Comparison of ENCODE assay signal across 1 cellular context in genomic region chr2:24480245-24480644, GRCh38.
A peak's percentile ranks its signal among the peaks of the same experiment; 100 is the strongest.
TF ChIP-seq lines count a peak whose summit lies in the region.

No MANE protein-coding gene starts in this region.

TF ChIP-seq in K562, 482 proteins besides CTCF, POLR2A, EP300 and RAD21 (continued from another document):
- peak; percentile 33 for TF ChIP-seq PHF20 (IDR thresholded peaks at IDR 0.05; ENCODE audit: partially characterized antibody)
- no peak for TF ChIP-seq SETDB1 (IDR thresholded peaks at IDR 0.05; ENCODE audit: low read length)
- no peak for TF ChIP-seq CUX1 (CRISPR knock-in tag; IDR thresholded peaks at IDR 0.05)
- TF ChIP-seq E2F4 (CRISPR knock-in tag; IDR thresholded peaks at IDR 0.05; ENCODE audit: low read depth) = no peak
- TF ChIP-seq MCM2 (IDR thresholded peaks at IDR 0.05; ENCODE audit: low read depth) = no peak
- no peak for TF ChIP-seq ZNF778 (CRISPR knock-in tag; IDR thresholded peaks at IDR 0.05)
- no peak for TF ChIP-seq SMAD4 (CRISPR knock-in tag; conservative IDR thresholded peaks at IDR 0.05)
- TF ChIP-seq, protein P1, sequence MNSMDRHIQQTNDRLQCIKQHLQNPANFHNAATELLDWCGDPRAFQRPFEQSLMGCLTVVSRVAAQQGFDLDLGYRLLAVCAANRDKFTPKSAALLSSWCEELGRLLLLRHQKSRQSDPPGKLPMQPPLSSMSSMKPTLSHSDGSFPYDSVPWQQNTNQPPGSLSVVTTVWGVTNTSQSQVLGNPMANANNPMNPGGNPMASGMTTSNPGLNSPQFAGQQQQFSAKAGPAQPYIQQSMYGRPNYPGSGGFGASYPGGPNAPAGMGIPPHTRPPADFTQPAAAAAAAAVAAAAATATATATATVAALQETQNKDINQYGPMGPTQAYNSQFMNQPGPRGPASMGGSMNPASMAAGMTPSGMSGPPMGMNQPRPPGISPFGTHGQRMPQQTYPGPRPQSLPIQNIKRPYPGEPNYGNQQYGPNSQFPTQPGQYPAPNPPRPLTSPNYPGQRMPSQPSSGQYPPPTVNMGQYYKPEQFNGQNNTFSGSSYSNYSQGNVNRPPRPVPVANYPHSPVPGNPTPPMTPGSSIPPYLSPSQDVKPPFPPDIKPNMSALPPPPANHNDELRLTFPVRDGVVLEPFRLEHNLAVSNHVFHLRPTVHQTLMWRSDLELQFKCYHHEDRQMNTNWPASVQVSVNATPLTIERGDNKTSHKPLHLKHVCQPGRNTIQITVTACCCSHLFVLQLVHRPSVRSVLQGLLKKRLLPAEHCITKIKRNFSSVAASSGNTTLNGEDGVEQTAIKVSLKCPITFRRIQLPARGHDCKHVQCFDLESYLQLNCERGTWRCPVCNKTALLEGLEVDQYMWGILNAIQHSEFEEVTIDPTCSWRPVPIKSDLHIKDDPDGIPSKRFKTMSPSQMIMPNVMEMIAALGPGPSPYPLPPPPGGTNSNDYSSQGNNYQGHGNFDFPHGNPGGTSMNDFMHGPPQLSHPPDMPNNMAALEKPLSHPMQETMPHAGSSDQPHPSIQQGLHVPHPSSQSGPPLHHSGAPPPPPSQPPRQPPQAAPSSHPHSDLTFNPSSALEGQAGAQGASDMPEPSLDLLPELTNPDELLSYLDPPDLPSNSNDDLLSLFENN (IDR thresholded peaks at IDR 0.05; ENCODE audit: low read depth in 2 of 2, low read length in 2 of 2) = no peak
- peak; percentile 77 for TF ChIP-seq CHD4 (IDR thresholded peaks at IDR 0.05; ENCODE audit: insufficient read depth, insufficient replicate concordance, low read depth, low read length, poor library complexity, severe bottlenecking)
- TF ChIP-seq HDAC1 (IDR thresholded peaks at IDR 0.05) = peak in 1 of 2 experiments; percentile 44; a peak in 1 of 4 replicates
- TF ChIP-seq CEBPG (CRISPR knock-in tag; IDR thresholded peaks at IDR 0.05) = no peak
- no peak for TF ChIP-seq CEBPG (tag; conservative IDR thresholded peaks at IDR 0.05 in 1 of 2, IDR thresholded peaks at IDR 0.05 in 1 of 2)
- no peak for TF ChIP-seq ZNF609 (CRISPR knock-in tag; IDR thresholded peaks at IDR 0.05; ENCODE audit: borderline replicate concordance)
- TF ChIP-seq SRSF7 (optimal IDR thresholded peaks at IDR 0.05; ENCODE audit: low read depth, low read length) = no peak
- TF ChIP-seq POLR2G (IDR thresholded peaks at IDR 0.05; ENCODE audit: low read depth, low read length) = no peak
- no peak for TF ChIP-seq MCM5 (IDR thresholded peaks at IDR 0.05; ENCODE audit: low read depth)
- TF ChIP-seq, protein P2, sequence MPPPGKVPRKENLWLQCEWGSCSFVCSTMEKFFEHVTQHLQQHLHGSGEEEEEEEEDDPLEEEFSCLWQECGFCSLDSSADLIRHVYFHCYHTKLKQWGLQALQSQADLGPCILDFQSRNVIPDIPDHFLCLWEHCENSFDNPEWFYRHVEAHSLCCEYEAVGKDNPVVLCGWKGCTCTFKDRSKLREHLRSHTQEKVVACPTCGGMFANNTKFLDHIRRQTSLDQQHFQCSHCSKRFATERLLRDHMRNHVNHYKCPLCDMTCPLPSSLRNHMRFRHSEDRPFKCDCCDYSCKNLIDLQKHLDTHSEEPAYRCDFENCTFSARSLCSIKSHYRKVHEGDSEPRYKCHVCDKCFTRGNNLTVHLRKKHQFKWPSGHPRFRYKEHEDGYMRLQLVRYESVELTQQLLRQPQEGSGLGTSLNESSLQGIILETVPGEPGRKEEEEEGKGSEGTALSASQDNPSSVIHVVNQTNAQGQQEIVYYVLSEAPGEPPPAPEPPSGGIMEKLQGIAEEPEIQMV (tag; conservative IDR thresholded peaks at IDR 0.05; ENCODE audit: low read depth) = no peak
- TF ChIP-seq CBX1 (IDR thresholded peaks at IDR 0.05; ENCODE audit: low read depth) = peak; percentile 58; the same call in 1 of the 2 replicates
- TF ChIP-seq TRIM28 (IDR thresholded peaks at IDR 0.05) = peak; percentile 18; the same call in 1 of the 2 replicates
- TF ChIP-seq HDAC2 (IDR thresholded peaks at IDR 0.05) = peak; percentile 81
- TF ChIP-seq ZHX1 (conservative IDR thresholded peaks at IDR 0.05; ENCODE audit: low read length) = no peak
- peak; percentile 68; the same call in 1 of the 2 replicates for TF ChIP-seq ADNP (tag; IDR thresholded peaks at IDR 0.05)
- TF ChIP-seq, protein P3, sequence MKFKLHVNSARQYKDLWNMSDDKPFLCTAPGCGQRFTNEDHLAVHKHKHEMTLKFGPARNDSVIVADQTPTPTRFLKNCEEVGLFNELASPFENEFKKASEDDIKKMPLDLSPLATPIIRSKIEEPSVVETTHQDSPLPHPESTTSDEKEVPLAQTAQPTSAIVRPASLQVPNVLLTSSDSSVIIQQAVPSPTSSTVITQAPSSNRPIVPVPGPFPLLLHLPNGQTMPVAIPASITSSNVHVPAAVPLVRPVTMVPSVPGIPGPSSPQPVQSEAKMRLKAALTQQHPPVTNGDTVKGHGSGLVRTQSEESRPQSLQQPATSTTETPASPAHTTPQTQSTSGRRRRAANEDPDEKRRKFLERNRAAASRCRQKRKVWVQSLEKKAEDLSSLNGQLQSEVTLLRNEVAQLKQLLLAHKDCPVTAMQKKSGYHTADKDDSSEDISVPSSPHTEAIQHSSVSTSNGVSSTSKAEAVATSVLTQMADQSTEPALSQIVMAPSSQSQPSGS (CRISPR knock-in tag; IDR thresholded peaks at IDR 0.05) = no peak
- peak; percentile 98 for TF ChIP-seq BCOR (IDR thresholded peaks at IDR 0.05)
- no peak for TF ChIP-seq MTA3 (IDR thresholded peaks at IDR 0.05; ENCODE audit: borderline replicate concordance)
- no peak for TF ChIP-seq CC2D1A (IDR thresholded peaks at IDR 0.05)
- TF ChIP-seq TCF3 (CRISPR knock-in tag; IDR thresholded peaks at IDR 0.05) = no peak
- TF ChIP-seq FOXM1 (IDR thresholded peaks at IDR 0.05; ENCODE audit: low read depth) = no peak
- TF ChIP-seq FOXM1 (CRISPR knock-in tag; IDR thresholded peaks at IDR 0.05; ENCODE audit: low read depth) = no peak
- peak in 1 of 2 experiments; percentile 60; a peak in 1 of 4 replicates for TF ChIP-seq ARNT (IDR thresholded peaks at IDR 0.05)
- no peak for TF ChIP-seq ZNF785 (CRISPR knock-in tag; IDR thresholded peaks at IDR 0.05)
- TF ChIP-seq NKRF (IDR thresholded peaks at IDR 0.05; ENCODE audit: borderline replicate concordance) = peak; percentile 37; the same call in 1 of the 2 replicates
- no peak for TF ChIP-seq BACH1 (tag; IDR thresholded peaks at IDR 0.05)
